In genomic region chr6:111342913-111343312, GRCh38 we compare ENCODE assay signal across 1 cellular context.
TF ChIP-seq lines count a peak whose summit lies in the region.

No MANE protein-coding gene starts in this region.

TF ChIP-seq in IMR-90, 13 proteins besides CTCF, POLR2A, EP300 and RAD21 (continued from another document):
- TF ChIP-seq USF2 (IDR thresholded peaks at IDR 0.05; ENCODE audit: low read depth, low read length): no peak
- no peak for TF ChIP-seq CHD1 (IDR thresholded peaks at IDR 0.05; ENCODE audit: low read depth, low read length)
- no peak for TF ChIP-seq MXI1 (IDR thresholded peaks at IDR 0.05; ENCODE audit: borderline replicate concordance, low read depth, low read length)
- TF ChIP-seq RCOR1 (IDR thresholded peaks at IDR 0.05; ENCODE audit: insufficient replicate concordance, low read length): no peak
- no peak for TF ChIP-seq SMC3 (IDR thresholded peaks at IDR 0.05; ENCODE audit: low read depth, low read length)
- no peak for TF ChIP-seq BHLHE40 (IDR thresholded peaks at IDR 0.05; ENCODE audit: low read depth, low read length)
- no peak for TF ChIP-seq MAZ (IDR thresholded peaks at IDR 0.05; ENCODE audit: borderline replicate concordance, low read depth, low read length)
- no peak for TF ChIP-seq NFE2L2 (IDR thresholded peaks at IDR 0.05; ENCODE audit: low read depth, low read length)
- TF ChIP-seq FOS (IDR thresholded peaks at IDR 0.05; ENCODE audit: low read depth, low read length): no peak
- no peak for TF ChIP-seq MAFK (IDR thresholded peaks at IDR 0.05; ENCODE audit: low read depth, low read length)
- TF ChIP-seq RFX5 (IDR thresholded peaks at IDR 0.05; ENCODE audit: low read depth, low read length): no peak
- no peak for TF ChIP-seq CEBPB (IDR thresholded peaks at IDR 0.05; ENCODE audit: low read depth, low read length)
